1 cellular context compared by ENCODE assay signal in genomic region chr5:87300744-87301143, GRCh38.
TF ChIP-seq lines count a peak whose summit lies in the region.

No MANE protein-coding gene starts in this region.

TF ChIP-seq in GM23338, 12 proteins besides CTCF, POLR2A, EP300 and RAD21 (continued from another document):
- TF ChIP-seq, protein P1, sequence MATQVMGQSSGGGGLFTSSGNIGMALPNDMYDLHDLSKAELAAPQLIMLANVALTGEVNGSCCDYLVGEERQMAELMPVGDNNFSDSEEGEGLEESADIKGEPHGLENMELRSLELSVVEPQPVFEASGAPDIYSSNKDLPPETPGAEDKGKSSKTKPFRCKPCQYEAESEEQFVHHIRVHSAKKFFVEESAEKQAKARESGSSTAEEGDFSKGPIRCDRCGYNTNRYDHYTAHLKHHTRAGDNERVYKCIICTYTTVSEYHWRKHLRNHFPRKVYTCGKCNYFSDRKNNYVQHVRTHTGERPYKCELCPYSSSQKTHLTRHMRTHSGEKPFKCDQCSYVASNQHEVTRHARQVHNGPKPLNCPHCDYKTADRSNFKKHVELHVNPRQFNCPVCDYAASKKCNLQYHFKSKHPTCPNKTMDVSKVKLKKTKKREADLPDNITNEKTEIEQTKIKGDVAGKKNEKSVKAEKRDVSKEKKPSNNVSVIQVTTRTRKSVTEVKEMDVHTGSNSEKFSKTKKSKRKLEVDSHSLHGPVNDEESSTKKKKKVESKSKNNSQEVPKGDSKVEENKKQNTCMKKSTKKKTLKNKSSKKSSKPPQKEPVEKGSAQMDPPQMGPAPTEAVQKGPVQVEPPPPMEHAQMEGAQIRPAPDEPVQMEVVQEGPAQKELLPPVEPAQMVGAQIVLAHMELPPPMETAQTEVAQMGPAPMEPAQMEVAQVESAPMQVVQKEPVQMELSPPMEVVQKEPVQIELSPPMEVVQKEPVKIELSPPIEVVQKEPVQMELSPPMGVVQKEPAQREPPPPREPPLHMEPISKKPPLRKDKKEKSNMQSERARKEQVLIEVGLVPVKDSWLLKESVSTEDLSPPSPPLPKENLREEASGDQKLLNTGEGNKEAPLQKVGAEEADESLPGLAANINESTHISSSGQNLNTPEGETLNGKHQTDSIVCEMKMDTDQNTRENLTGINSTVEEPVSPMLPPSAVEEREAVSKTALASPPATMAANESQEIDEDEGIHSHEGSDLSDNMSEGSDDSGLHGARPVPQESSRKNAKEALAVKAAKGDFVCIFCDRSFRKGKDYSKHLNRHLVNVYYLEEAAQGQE (IDR thresholded peaks at IDR 0.05; ENCODE audit: unreplicated experiment), result no peak
- TF ChIP-seq EZH2phosphoT487 (IDR thresholded peaks at IDR 0.05; ENCODE audit: unreplicated experiment) (no peak), STAT1 (IDR thresholded peaks at IDR 0.05; ENCODE audit: unreplicated experiment) (no peak), ZNF331 (CRISPR knock-in tag; IDR thresholded peaks at IDR 0.05; ENCODE audit: low read depth) (no peak), CREB1 (CRISPR knock-in tag; IDR thresholded peaks at IDR 0.05; ENCODE audit: low read depth) (no peak)
TF ChIP-seq in GM23338: peak in this region for 0.
